ENCODE assay signal across 28 cellular contexts in genomic region chr2:80149991-80150390, GRCh38.
"Had no signal": no experiment of that assay in that cellular context is flagged by ENCODE, and none has a peak within 500 bp of the region (broad histone marks: within the 10 kb centered on the region; RNA-seq: fewer than 3 reads in every experiment).

No MANE protein-coding gene starts in this region.

- H3K4me1 ChIP-seq: adrenal gland, colonic mucosa had no signal

- DNase-seq: activated CD4-positive, alpha-beta memory T cell treated with anti-CD3 and anti-CD28 coated beads for 36 hours; activated CD4-positive, alpha-beta T cell treated with anti-CD3 and anti-CD28 coated beads, Interleukin-2, amount 10 ng/mL, durations not matched to agents 7 days and 5 days; activated CD4-positive, CD25-positive, alpha-beta regulatory T cell; activated gamma-delta T cell; activated naive CD4-positive, alpha-beta T cell treated with anti-CD3 and anti-CD28 coated beads, Interleukin-2, amount 10 ng/mL, durations not matched to agents 7 days and 5 days; activated naive CD8-positive, alpha-beta T cell treated with anti-CD3 and anti-CD28 coated beads for 36 hours; activated T-cell treated with anti-CD3 and anti-CD28 coated beads for 4 hours; activated T-cell treated with anti-CD3 and anti-CD28 coated beads, Interleukin-2, amount 50 U/mL, for 48 hours; adrenal gland; anterior cingulate cortex; cerebellar nuclear complex; colonic mucosa; MM.1S; NCI-H146; NCI-H187 treated with DMSO at 0.1 percent for 48 hours; NCI-H2081 treated with DMSO at 0.1 percent for 48 hours; NCI-H2171 treated with DMSO at 0.1 percent for 48 hours; NCI-H226; NCI-H510A treated with DMSO at 0.1 percent for 48 hours; RPMI8226; T-cell; T-helper 2 cell; T1000 had no signal

- H3K9me3 ChIP-seq: adrenal gland, colonic mucosa had no signal

- H3K27me3 ChIP-seq: adrenal gland, colonic mucosa had no signal

- H3K4me3 ChIP-seq: adrenal gland, colonic mucosa, SK-N-MC had no signal

- H3K36me3 ChIP-seq: adrenal gland, colonic mucosa had no signal

- ATAC-seq: activated T-helper 17 cell treated with anti-CD3 and anti-CD28 coated beads, Interleukin-2, amount 50 U/mL, for 72 hours; Panc1; Right ventricle myocardium inferior; T-cell had no signal

- H3K27ac ChIP-seq: adrenal gland, colonic mucosa, SK-N-MC, VCaP had no signal
